ENCODE assay signal across 1 cellular context in genomic region chr3:123993818-123994217, GRCh38.
TF ChIP-seq lines count a peak whose summit lies in the region.

No MANE protein-coding gene starts in this region.

TF ChIP-seq in HepG2, 621 proteins besides CTCF, POLR2A, EP300 and RAD21:
- TF ChIP-seq ZFY (CRISPR knock-in tag; IDR thresholded peaks at IDR 0.05) (no peak), MAFK (conservative IDR thresholded peaks at IDR 0.05 in 1 of 2, IDR thresholded peaks at IDR 0.05 in 1 of 2; ENCODE audit: low read length in 2 of 2) (peak; percentile 66 to 76; a peak in 3 of 4 replicates), MAFF (IDR thresholded peaks at IDR 0.05; ENCODE audit: low read depth, low read length) (peak; percentile 67)
